Comparison of ENCODE assay signal across 9 cellular contexts in genomic region chr3:15647629-15648167, GRCh38. TPM values are rescaled to one million over a fixed set of nuclear protein-coding genes. Genes with fewer than 3 reads are reported as not detected.
A peak's percentile ranks its signal among the peaks of the same experiment; 100 is the strongest.
DNase-seq lines count a peak whose midpoint lies in the region; FAIRE-seq and TF ChIP-seq lines count a peak whose summit lies in the region.
"Had no signal": no experiment of that assay in that cellular context is flagged by ENCODE, and none has a peak within 500 bp of the region (broad histone marks: within the 10 kb centered on the region; RNA-seq: fewer than 3 reads in every experiment).

No MANE protein-coding gene starts in this region.

- no peak for TF ChIP-seq CTCF in HFFc6 (IDR thresholded peaks at IDR 0.05)
- no peak for TF ChIP-seq CTCF in foreskin fibroblast (IDR thresholded peaks at IDR 0.05; ENCODE audit: low read depth, low read length)

- peaks cover 29% of the 10 kb centered on the region for H3K36me3 Mint-ChIP-seq in HFFc6 (ENCODE audit: low read depth)

- no peaks in the 10 kb centered on the region for H3K9me3 Mint-ChIP-seq in HFFc6

- peaks cover 58% of the 10 kb centered on the region for H3K4me1 Mint-ChIP-seq in HFFc6 (ENCODE audit: low read depth)

- no peak for TF ChIP-seq POLR2A in GM12891 (IDR thresholded peaks at IDR 0.05; ENCODE audit: low read depth, low read length)

- H3K27me3 Mint-ChIP-seq in HFFc6 (ENCODE audit: insufficient read depth) = no peaks in the 10 kb centered on the region; the same call in none of the 2 replicates

- peak overlapping the region; percentile 99 for H3K27ac Mint-ChIP-seq in HFFc6

- peak overlapping the region; percentile 84 for H3K4me3 Mint-ChIP-seq in HFFc6

- H3K4me3 ChIP-seq in foreskin fibroblast (ENCODE audit: low read depth in 1 of 2, low read length in 2 of 2) = peak overlapping the region in 1 of 2 donors; percentile 12

- DNase-seq in GM12891 (ENCODE audit: insufficient read length, low spot score) = peak; percentile 47
- peak; percentile 87 for DNase-seq in HFFc6
- DNase-seq in NCI-H226 = peak; percentile 93
- DNase-seq in activated T-cell treated with anti-CD3 and anti-CD28 coated beads for 48 hours (ENCODE audit: low read depth) = peak; percentile 40
- peak; percentile 87 to 89 for DNase-seq in foreskin fibroblast
- DNase-seq in stimulated activated CD4-positive, alpha-beta T cell treated with anti-CD3 and anti-CD28 coated beads, Interleukin-2, amount 100 ng/mL, for 4 hours (ENCODE audit: low read depth) = peak; percentile 24
- DNase-seq in NCI-H146 (lab: John Stamatoyannopoulos, UW) = no peak
- no peak for DNase-seq in COR-L47 (lab: John Stamatoyannopoulos, UW)

- peak; percentile 91 for FAIRE-seq in GM12891 (lab: Jason Lieb, UNC)
- FAIRE-seq: colon had no signal

TF ChIP-seq in GM12891, 5 proteins besides CTCF, POLR2A, EP300 and RAD21:
- TF ChIP-seq POLR2AphosphoS5 (IDR thresholded peaks at IDR 0.05; ENCODE audit: low read depth, low read length) = no peak
- TF ChIP-seq POU2F2 (IDR thresholded peaks at IDR 0.05; ENCODE audit: low read depth, low read length) = peak; percentile 79
- peak; percentile 97 for TF ChIP-seq SPI1 (IDR thresholded peaks at IDR 0.05; ENCODE audit: low read depth, low read length)
- TF ChIP-seq TAF1 (IDR thresholded peaks at IDR 0.05; ENCODE audit: low read depth, low read length) = no peak
- TF ChIP-seq PAX5 (IDR thresholded peaks at IDR 0.05; ENCODE audit: insufficient read depth, low read length, severe bottlenecking) = peak; percentile 46
TF ChIP-seq in GM12891: peak in this region for 3.

RNA-seq across cellular contexts. Expression of gene BTD, which starts 46.2 kb away (rescaled TPM):
- 4.8 TPM for polyA plus RNA-seq in GM12891 (2012; ENCODE audit: low read depth, missing spikeins)
- 10 to 100 TPM; 13.9 to 22.7 (median 17.2) TPM for total RNA-seq in HFFc6 (2021; fragmentation: NEBNext Ultra II Directional; extraction: Animal tissue kit (Norgen Biotek cat#: 25700))

RNA-seq across cellular contexts. Expression of gene HACL1, which starts 46.3 kb away (rescaled TPM):
- 21.2 TPM for polyA plus RNA-seq in GM12891 (2012; ENCODE audit: low read depth, missing spikeins)
- 10 to 100 TPM; 18.6 to 21.8 (median 20.5) TPM for total RNA-seq in HFFc6 (2021; fragmentation: NEBNext Ultra II Directional; extraction: Animal tissue kit (Norgen Biotek cat#: 25700))

Comparison
In these comparisons a context has a peak if more than half of its experiments do, and no peak if none do; other contexts are left out.
1. DNase-seq: peak in GM12891 (single experiment), HFFc6 (single experiment), NCI-H226 (single experiment), activated T-cell treated with anti-CD3 and anti-CD28 coated beads for 48 hours (single experiment), foreskin fibroblast (2 of 2) and stimulated activated CD4-positive, alpha-beta T cell treated with anti-CD3 and anti-CD28 coated beads, Interleukin-2, amount 100 ng/mL, for 4 hours (single experiment); none in NCI-H146 (single experiment) and COR-L47 (single experiment).